14 cellular contexts compared by ENCODE assay signal in the genomic region with DNA sequence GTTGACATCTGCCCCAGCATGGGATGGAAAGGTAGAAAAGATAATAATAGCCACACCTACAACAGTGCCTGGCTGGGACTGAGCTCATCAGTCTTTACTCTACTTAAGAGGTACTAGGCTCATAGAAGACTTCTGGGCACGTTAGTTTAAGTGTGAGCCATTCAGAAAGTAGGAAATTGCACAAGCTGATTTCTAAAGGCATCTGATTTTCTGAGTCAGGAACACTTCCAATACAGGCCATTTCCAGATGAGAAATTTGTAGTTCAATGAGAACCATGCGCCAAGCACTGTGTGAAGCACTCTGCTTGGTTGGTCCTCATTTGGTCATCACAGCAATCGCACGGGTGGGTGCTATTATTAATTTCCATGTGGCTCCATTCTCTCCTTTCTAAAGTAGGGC. TPM values are rescaled to one million over a fixed set of nuclear protein-coding genes. Genes with fewer than 3 reads are reported as not detected.
DNase-seq lines count a peak whose midpoint lies in the region; ATAC-seq and TF ChIP-seq lines count a peak whose summit lies in the region.
"Had no signal": no experiment of that assay in that cellular context is flagged by ENCODE, and none has a peak within 500 bp of the region (broad histone marks: within the 10 kb centered on the region; RNA-seq: fewer than 3 reads in every experiment).

No MANE protein-coding gene starts in this region.

- H3K27ac ChIP-seq in ascending aorta (peak overlapping the region; percentile 12 to 43), spleen (peak overlapping the region in 5 of 8 donors; percentile 5 to 38 (median 17)), right lobe of liver (no peak overlapping the region)
- H3K27ac ChIP-seq: KMS-11 had no signal

- H3K4me1 ChIP-seq in ascending aorta (peaks cover 13 to 32% of the 10 kb centered on the region in 2 donors), spleen (peaks cover 0 to 23% (median 3%) of the 10 kb centered on the region in 6 donors), right lobe of liver (no peaks in the 10 kb centered on the region)
- H3K4me1 ChIP-seq: BE2C had no signal

- DNase-seq in AG20443 (ENCODE audit: low spot score): peak; percentile 24
- DNase-seq in ascending aorta (ENCODE audit: low spot score in 2 of 2): no peak
- peak; percentile 72 for DNase-seq in fibroblast of mammary gland (ENCODE audit: low read depth)
- no peak for DNase-seq in spleen
- DNase-seq in T-helper 9 cell: no peak
- DNase-seq in NCI-H2107 (lab: John Stamatoyannopoulos, UW): no peak
- no peak for DNase-seq in germinal center (ENCODE audit: low spot score)
- no peak for DNase-seq in right lobe of liver
- DNase-seq: CD8-positive, alpha-beta T cell; DMS79 treated with DMSO at 0.1 percent for 48 hours; NCI-H2171; SHP77 treated with DMSO at 0.1 percent for 48 hours had no signal

- ATAC-seq in right lobe of liver: no peak
- ATAC-seq: CD8-positive, alpha-beta T cell had no signal

- intact Hi-C loops in ascending aorta (cut with DNase I) (loop anchor here (1.0 to 5.0 kb wide), 5 partner anchors 27 to 530 kb away; partner anchors contain the start of gene DAAM2), spleen (cut with DNase I; ENCODE audit: low total_unique reads) (loop anchor here (10.0 kb wide), 1 partner anchor 517 kb away; no protein-coding TSS in a partner anchor), right lobe of liver (cut with DNase I) (no loop called here)

- H3K4me3 ChIP-seq in ascending aorta (no peak overlapping the region), fibroblast of mammary gland (ENCODE audit: control insufficient read depth, low read depth, low read length) (no peak overlapping the region), spleen (no peak overlapping the region), right lobe of liver (no peak overlapping the region)

- TF ChIP-seq POLR2A in spleen (IDR thresholded peaks at IDR 0.05) (no peak), right lobe of liver (IDR thresholded peaks at IDR 0.05) (no peak)

- WGBS in spleen, 5 donors: 31 to 92% (median 62%) methylated on average over 4 of the region's 4 CpGs
- 41% methylated on average over 4 of the region's 4 CpGs for WGBS in right lobe of liver (ENCODE audit: insufficient coverage, low coverage, low lambda C conversion rate, missing lambda C conversion rate)

- H3K9me3 ChIP-seq in ascending aorta: no peaks in the 10 kb centered on the region
- no peaks in the 10 kb centered on the region for H3K9me3 ChIP-seq in spleen
- H3K9me3 ChIP-seq in right lobe of liver: no peaks in the 10 kb centered on the region
- H3K9me3 ChIP-seq: BE2C had no signal

- TF ChIP-seq CTCF in ascending aorta (IDR thresholded peaks at IDR 0.05) (no peak), fibroblast of mammary gland (conservative IDR thresholded peaks at IDR 0.05; ENCODE audit: control insufficient read depth, insufficient read depth, low read depth, low read length) (no peak), spleen (IDR thresholded peaks at IDR 0.05 in 8 of 11, conservative IDR thresholded peaks at IDR 0.05 in 3 of 11) (no peak), right lobe of liver (IDR thresholded peaks at IDR 0.05) (no peak)

- H3K36me3 ChIP-seq in ascending aorta (peaks cover 4 to 34% of the 10 kb centered on the region in 2 donors), spleen (peaks cover 0 to 100% (median 2%) of the 10 kb centered on the region in 6 donors), right lobe of liver (no peaks in the 10 kb centered on the region)
- H3K36me3 ChIP-seq: BE2C had no signal

- H3K27me3 ChIP-seq in ascending aorta (no peaks in the 10 kb centered on the region), spleen (replicated peaks in 1 of 7) (peaks cover 0 to 24% (median 0%) of the 10 kb centered on the region in 7 donors), right lobe of liver (no peaks in the 10 kb centered on the region)
- H3K27me3 ChIP-seq: BE2C had no signal

RNA-seq across cellular contexts. Expression of gene MOCS1, which starts 42.3 kb away (rescaled TPM):
- total RNA-seq in ascending aorta (45.4 TPM), spleen (10 to 100 TPM in 1 of 7 donors, 1 to 10 TPM in 6; 5.0 to 10.2 (median 8.3) TPM), right lobe of liver (10 to 100 TPM; 18.0 to 35.3 (median 27.8) TPM)
- 1 to 10 TPM; 1.2 to 1.9 (median 1.9) TPM for polyA plus RNA-seq in spleen

Comparison
In these comparisons a context has a peak if more than half of its experiments do, and no peak if none do; other contexts are left out.
1. DNase-seq: peak in AG20443 (single experiment) and fibroblast of mammary gland (single experiment); none in ascending aorta (0 of 2), spleen (single experiment), T-helper 9 cell (single experiment), NCI-H2107 (single experiment), germinal center (single experiment) and right lobe of liver (0 of 3).
2. H3K27ac ChIP-seq: peak in ascending aorta (2 of 2) and spleen (5 of 8); none in right lobe of liver (0 of 3).
3. intact Hi-C loops: an anchor here in ascending aorta (1.0 to 5.0 kb wide) and spleen (10.0 kb wide); none called in right lobe of liver.